Comparison of ENCODE assay signal across 1 cellular context in the genomic region with DNA sequence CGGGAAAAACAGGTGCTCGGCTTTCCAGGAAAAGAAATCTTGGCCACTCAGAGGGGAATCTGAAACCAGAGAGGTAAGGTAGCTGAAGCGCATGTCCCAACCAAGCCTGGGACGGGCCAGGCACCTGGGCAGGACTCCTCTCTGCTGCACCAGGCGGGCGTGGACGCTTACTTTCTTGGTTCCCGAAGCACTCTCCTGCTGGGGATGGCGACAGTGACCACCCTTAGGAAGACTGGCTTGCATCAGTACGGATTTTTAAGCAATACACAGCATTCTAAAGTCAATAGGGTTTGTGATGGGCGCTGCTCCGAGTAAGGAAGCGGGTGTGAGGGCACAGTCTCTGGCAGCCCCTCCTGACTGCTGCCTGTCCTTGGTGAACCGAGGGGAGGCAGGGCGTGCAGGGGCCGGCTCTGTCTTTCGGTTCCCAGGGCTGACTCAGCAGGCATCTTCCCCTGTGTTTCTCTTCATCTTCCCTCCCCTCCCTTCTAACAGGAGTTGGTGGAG.
TF ChIP-seq lines count a peak whose summit lies in the region.

No MANE protein-coding gene starts in this region.

TF ChIP-seq in GM23338, 12 proteins besides CTCF, POLR2A, EP300 and RAD21:
- TF ChIP-seq, protein P1, sequence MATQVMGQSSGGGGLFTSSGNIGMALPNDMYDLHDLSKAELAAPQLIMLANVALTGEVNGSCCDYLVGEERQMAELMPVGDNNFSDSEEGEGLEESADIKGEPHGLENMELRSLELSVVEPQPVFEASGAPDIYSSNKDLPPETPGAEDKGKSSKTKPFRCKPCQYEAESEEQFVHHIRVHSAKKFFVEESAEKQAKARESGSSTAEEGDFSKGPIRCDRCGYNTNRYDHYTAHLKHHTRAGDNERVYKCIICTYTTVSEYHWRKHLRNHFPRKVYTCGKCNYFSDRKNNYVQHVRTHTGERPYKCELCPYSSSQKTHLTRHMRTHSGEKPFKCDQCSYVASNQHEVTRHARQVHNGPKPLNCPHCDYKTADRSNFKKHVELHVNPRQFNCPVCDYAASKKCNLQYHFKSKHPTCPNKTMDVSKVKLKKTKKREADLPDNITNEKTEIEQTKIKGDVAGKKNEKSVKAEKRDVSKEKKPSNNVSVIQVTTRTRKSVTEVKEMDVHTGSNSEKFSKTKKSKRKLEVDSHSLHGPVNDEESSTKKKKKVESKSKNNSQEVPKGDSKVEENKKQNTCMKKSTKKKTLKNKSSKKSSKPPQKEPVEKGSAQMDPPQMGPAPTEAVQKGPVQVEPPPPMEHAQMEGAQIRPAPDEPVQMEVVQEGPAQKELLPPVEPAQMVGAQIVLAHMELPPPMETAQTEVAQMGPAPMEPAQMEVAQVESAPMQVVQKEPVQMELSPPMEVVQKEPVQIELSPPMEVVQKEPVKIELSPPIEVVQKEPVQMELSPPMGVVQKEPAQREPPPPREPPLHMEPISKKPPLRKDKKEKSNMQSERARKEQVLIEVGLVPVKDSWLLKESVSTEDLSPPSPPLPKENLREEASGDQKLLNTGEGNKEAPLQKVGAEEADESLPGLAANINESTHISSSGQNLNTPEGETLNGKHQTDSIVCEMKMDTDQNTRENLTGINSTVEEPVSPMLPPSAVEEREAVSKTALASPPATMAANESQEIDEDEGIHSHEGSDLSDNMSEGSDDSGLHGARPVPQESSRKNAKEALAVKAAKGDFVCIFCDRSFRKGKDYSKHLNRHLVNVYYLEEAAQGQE (IDR thresholded peaks at IDR 0.05; ENCODE audit: unreplicated experiment) = no peak
- no peak for TF ChIP-seq ZNF331 (CRISPR knock-in tag; IDR thresholded peaks at IDR 0.05; ENCODE audit: low read depth)
- no peak for TF ChIP-seq EZH2phosphoT487 (IDR thresholded peaks at IDR 0.05; ENCODE audit: unreplicated experiment)
- no peak for TF ChIP-seq STAT1 (IDR thresholded peaks at IDR 0.05; ENCODE audit: unreplicated experiment)
- TF ChIP-seq CREB1 (CRISPR knock-in tag; IDR thresholded peaks at IDR 0.05; ENCODE audit: low read depth) = no peak
- no peak for TF ChIP-seq JUNB (IDR thresholded peaks at IDR 0.05; ENCODE audit: unreplicated experiment)
- no peak for TF ChIP-seq ZNF114 (CRISPR knock-in tag; IDR thresholded peaks at IDR 0.05)
- no peak for TF ChIP-seq POLR2AphosphoS5 (IDR thresholded peaks at IDR 0.05; ENCODE audit: low read depth)
- no peak for TF ChIP-seq ZNF462 (CRISPR knock-in tag; IDR thresholded peaks at IDR 0.05)
